Comparison of ENCODE assay signal across 28 cellular contexts in the genomic region with DNA sequence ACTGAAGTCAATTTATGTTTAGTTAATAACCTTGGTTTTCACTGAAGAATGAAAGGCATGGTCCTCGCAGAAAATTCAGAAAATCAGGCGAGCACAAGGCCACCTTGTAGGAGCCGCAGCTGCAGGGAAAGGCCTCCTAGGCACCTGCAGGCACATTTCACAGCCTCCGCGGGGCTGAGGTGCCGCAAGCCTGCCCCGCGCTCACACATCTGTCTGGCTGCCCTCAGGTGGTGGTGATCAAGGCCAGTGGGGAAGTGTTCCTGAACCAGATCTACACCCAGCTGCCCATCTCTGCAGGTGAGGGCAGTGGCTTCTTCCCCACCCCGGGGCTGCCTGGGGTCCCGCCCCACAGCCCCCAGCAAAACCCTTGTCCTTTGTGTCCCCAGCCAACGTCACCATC. TPM values are rescaled to one million over a fixed set of nuclear protein-coding genes. Genes with fewer than 3 reads are reported as not detected.
"Had no signal": no experiment of that assay in that cellular context is flagged by ENCODE, and none has a peak within 500 bp of the region (broad histone marks: within the 10 kb centered on the region; RNA-seq: fewer than 3 reads in every experiment).

No MANE protein-coding gene starts in this region.

- FAIRE-seq: astrocyte had no signal

- H3K27me3 ChIP-seq: cardiac muscle cell, Peyer's patch, SJSA1 had no signal

- H3K4me3 ChIP-seq: cardiac muscle cell, Peyer's patch, SJSA1 had no signal

- H3K27ac ChIP-seq: cardiac muscle cell, Peyer's patch, RWPE1, SJSA1, VCaP had no signal

- H3K36me3 ChIP-seq: cardiac muscle cell, Peyer's patch, SJSA1 had no signal

- H3K9me3 ChIP-seq: Peyer's patch, SJSA1 had no signal

- H3K4me1 ChIP-seq: Peyer's patch, SJSA1 had no signal

- DNase-seq: activated CD4-positive, alpha-beta memory T cell treated with anti-CD3 and anti-CD28 coated beads, Interleukin-2, amount 10 ng/mL, durations not matched to agents 7 days and 5 days; activated CD4-positive, alpha-beta T cell treated with anti-CD3 and anti-CD28 coated beads, Interleukin-2, amount 10 ng/mL, durations not matched to agents 7 days and 5 days; activated CD4-positive, CD25-positive, alpha-beta regulatory T cell; activated effector memory CD4-positive, alpha-beta T cell treated with Interleukin-2 at 50 U/mL for 16 hours; activated naive CD4-positive, alpha-beta T cell treated with Interleukin-2 at 50 U/mL for 16 hours; activated naive CD8-positive, alpha-beta T cell treated with anti-CD3 and anti-CD28 coated beads, Interleukin-2, amount 50 U/mL, for 24 hours; activated T-cell treated with anti-CD3 and anti-CD28 coated beads, Interleukin-2, amount 50 U/mL, for 1 hour; amniotic stem cell; Karpas-422; MM.1S; NCI-H1105 treated with DMSO at 0.1 percent for 48 hours; NCI-H1436 treated with DMSO at 0.1 percent for 48 hours; NCI-H187; NCI-H2081; NCI-H510A treated with DMSO at 0.1 percent for 48 hours; NCI-H69; SHP77; T-cell had no signal

- ATAC-seq: activated naive CD4-positive, alpha-beta T cell treated with anti-CD3 and anti-CD28 coated beads, Interleukin-2, amount 50 U/mL, for 72 hours; activated naive CD8-positive, alpha-beta T cell treated with anti-CD3 and anti-CD28 coated beads, Interleukin-2, amount 50 U/mL, for 24 hours; T-cell had no signal

RNA-seq across cellular contexts. Expression of a gene that starts 10.5 kb away (rescaled TPM):
- total RNA-seq: activated CD4-positive, alpha-beta memory T cell treated with anti-CD3 and anti-CD28 coated beads, Interleukin-2, amount 10 ng/mL, durations not matched to agents 7 days and 5 days; activated CD4-positive, alpha-beta T cell treated with anti-CD3 and anti-CD28 coated beads, Interleukin-2, amount 10 ng/mL, durations not matched to agents 7 days and 5 days; activated CD8-positive, alpha-beta memory T cell treated with anti-CD3 and anti-CD28 coated beads for 36 hours; activated naive CD4-positive, alpha-beta T cell treated with anti-CD3 and anti-CD28 coated beads, Interleukin-2, amount 50 U/mL, for 72 hours; activated T-helper 1 cell treated with anti-CD3 and anti-CD28 coated beads, Interleukin-12 subunit alpha, Interleukin-12 subunit beta, Interleukin-2, Interleukin-4 antibody, amounts not matched to agents 30 ng/mL and 10 ng/mL and 1 ng/mL, durations not matched to agents 14 hours and 24 hours and 36 hours; astrocyte; cardiac muscle cell; Peyer's patch; T-helper 2 cell treated with Interferon-gamma antibody and Interleukin-4, amounts not matched to agents 100 ng/mL and 5 ng/mL, for 36 hours had no signal
- polyA plus RNA-seq: cardiac muscle cell had no signal

RNA-seq across cellular contexts. Expression of a gene that starts 54.6 kb away (rescaled TPM):
- total RNA-seq: activated CD4-positive, alpha-beta memory T cell treated with anti-CD3 and anti-CD28 coated beads, Interleukin-2, amount 10 ng/mL, durations not matched to agents 7 days and 5 days; activated CD4-positive, alpha-beta T cell treated with anti-CD3 and anti-CD28 coated beads, Interleukin-2, amount 10 ng/mL, durations not matched to agents 7 days and 5 days; activated CD8-positive, alpha-beta memory T cell treated with anti-CD3 and anti-CD28 coated beads for 36 hours; activated naive CD4-positive, alpha-beta T cell treated with anti-CD3 and anti-CD28 coated beads, Interleukin-2, amount 50 U/mL, for 72 hours; activated T-helper 1 cell treated with anti-CD3 and anti-CD28 coated beads, Interleukin-12 subunit alpha, Interleukin-12 subunit beta, Interleukin-2, Interleukin-4 antibody, amounts not matched to agents 30 ng/mL and 10 ng/mL and 1 ng/mL, durations not matched to agents 14 hours and 24 hours and 36 hours; astrocyte; cardiac muscle cell; SJSA1; T-helper 2 cell treated with Interferon-gamma antibody and Interleukin-4, amounts not matched to agents 100 ng/mL and 5 ng/mL, for 36 hours had no signal
- polyA plus RNA-seq: cardiac muscle cell had no signal
